ENCODE assay signal across 18 cellular contexts in genomic region chr1:194929376-194929775, GRCh38.
A peak's percentile ranks its signal among the peaks of the same experiment; 100 is the strongest.
DNase-seq lines count a peak whose midpoint lies in the region; ATAC-seq lines count a peak whose summit lies in the region.
"Had no signal": no experiment of that assay in that cellular context is flagged by ENCODE, and none has a peak within 500 bp of the region (broad histone marks: within the 10 kb centered on the region; RNA-seq: fewer than 3 reads in every experiment).

No MANE protein-coding gene starts in this region.

- H3K79me2 ChIP-seq in GM23248 (ENCODE audit: insufficient read depth) = no peaks in the 10 kb centered on the region

- H3K9ac ChIP-seq in GM23248 = no peak overlapping the region

- H3K9me3 ChIP-seq in GM23248 (ENCODE audit: low read depth) = no peaks in the 10 kb centered on the region
- H3K9me3 ChIP-seq: BE2C had no signal

- H3K4me1 ChIP-seq in GM23248 (ENCODE audit: insufficient read depth) = no peaks in the 10 kb centered on the region
- H3K4me1 ChIP-seq: BE2C had no signal

- no peak overlapping the region for H2AFZ ChIP-seq in GM23248

- DNase-seq in GM23248 = peak; percentile 3
- DNase-seq in NCI-H226 = peak; percentile 50
- DNase-seq in amniotic epithelial cell (ENCODE audit: low read depth) = peak; percentile 93
- peak; percentile 3 for DNase-seq in non-pigmented ciliary epithelial cell (ENCODE audit: low read depth)
- no peak for DNase-seq in AG20443 (ENCODE audit: low spot score)
- DNase-seq in GM19240 (ENCODE audit: insufficient read length, low spot score) = no peak
- DNase-seq: BE2C; CD4-positive, alpha-beta memory T cell; DMS79 treated with DMSO at 0.1 percent for 48 hours; GF-D8; KBM-7; NCI-H1436; NCI-H2029; NCI-H2227 treated with DMSO at 0.1 percent for 48 hours; SHP77; T-helper 2 cell had no signal

- ATAC-seq in GM18873 (IDR thresholded peaks at IDR 0.05; ENCODE audit: low FRiP score, unreplicated experiment) = no peak

- H3K27me3 ChIP-seq in GM23248 (replicated peaks; ENCODE audit: insufficient read depth) = no peaks in the 10 kb centered on the region
- H3K27me3 ChIP-seq: BE2C had no signal

- no peak overlapping the region for H3K4me3 ChIP-seq in GM23248

- no peaks in the 10 kb centered on the region; the same call in 1 of the 2 replicates for H3K9me2 ChIP-seq in GM23248 (ENCODE audit: insufficient read depth)

- H4K20me1 ChIP-seq in GM23248 (ENCODE audit: insufficient read depth) = no peaks in the 10 kb centered on the region

- no peaks in the 10 kb centered on the region for H3K36me3 ChIP-seq in GM23248 (ENCODE audit: low read depth)
- H3K36me3 ChIP-seq: BE2C had no signal

- no peak overlapping the region for H3K4me2 ChIP-seq in GM23248 (ENCODE audit: unreplicated experiment)

- no peak overlapping the region for H3K27ac ChIP-seq in GM23248
- H3K27ac ChIP-seq: HL-60 had no signal

- no peaks in the 10 kb centered on the region for H3F3A ChIP-seq in GM23248 (ENCODE audit: insufficient read depth)

- in situ Hi-C loops in GM23248 (cut with MboI) = no loop called here

Comparison
In these comparisons a context has a peak if more than half of its experiments do, and no peak if none do; other contexts are left out.
1. DNase-seq: peak in GM23248 (single experiment), NCI-H226 (single experiment), amniotic epithelial cell (single experiment) and non-pigmented ciliary epithelial cell (single experiment); none in AG20443 (single experiment) and GM19240 (single experiment).